ENCODE assay signal across 8 cellular contexts in the genomic region with DNA sequence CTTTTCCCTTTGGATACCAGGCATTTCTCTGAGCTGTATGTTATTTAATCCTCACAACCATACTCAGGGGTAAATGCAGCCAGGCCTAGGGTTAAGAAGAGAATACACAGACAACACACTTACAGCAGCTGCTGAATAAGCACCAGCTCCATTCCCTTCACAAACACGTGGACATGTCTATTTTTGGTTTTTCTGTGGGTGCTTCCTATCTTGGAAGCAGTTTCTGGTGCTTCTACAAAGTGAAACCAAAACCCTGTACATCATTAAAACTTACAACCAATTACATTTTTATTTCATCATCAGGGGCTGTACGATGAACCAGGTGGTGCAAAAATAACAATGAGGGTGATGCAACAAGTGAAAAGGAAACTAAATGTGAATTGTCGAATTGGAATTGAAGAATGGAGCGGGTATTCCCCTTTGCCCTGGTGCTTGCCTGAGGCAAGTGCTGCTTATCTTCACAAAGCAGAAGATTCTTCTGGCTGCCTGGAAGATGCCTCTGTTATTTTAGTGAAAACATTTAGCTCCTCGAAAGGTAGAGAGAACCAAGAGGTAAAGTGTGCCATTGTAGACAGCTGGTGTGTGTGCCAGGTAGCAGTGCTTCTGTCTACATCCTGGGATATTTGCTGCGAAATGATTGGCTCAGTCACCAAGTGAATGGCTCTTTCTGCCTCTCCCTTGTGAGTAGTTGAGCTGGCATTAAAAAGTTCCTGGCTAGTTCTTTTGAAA. TPM values are rescaled to one million over a fixed set of nuclear protein-coding genes. Genes with fewer than 3 reads are reported as not detected.
DNase-seq lines count a peak whose midpoint lies in the region; ATAC-seq lines count a peak whose summit lies in the region.

No MANE protein-coding gene starts in this region.

- H3K27me3 ChIP-seq in SJCRH30 (no peaks in the 10 kb centered on the region), H7 (ENCODE audit: control insufficient read depth, insufficient read depth, low read length) (no peaks in the 10 kb centered on the region)
- H3K27me3 ChIP-seq in naive thymus-derived CD4-positive, alpha-beta T cell (ENCODE audit: control insufficient read depth in 2 of 2, insufficient read depth in 2 of 2, low read length in 2 of 2), result no peaks in the 10 kb centered on the region

- ATAC-seq in GM18870 (IDR thresholded peaks at IDR 0.05; ENCODE audit: unreplicated experiment) (peak; percentile 93), HG03103 (IDR thresholded peaks at IDR 0.05; ENCODE audit: low read depth, unreplicated experiment) (peak; percentile 61)
- ATAC-seq in naive thymus-derived CD4-positive, alpha-beta T cell, result peak; percentile 97

- intact Hi-C loops in dendritic cell treated with granulocyte-macrophage colony-stimulating factor and Interleukin-4, amounts not matched to agents 40 ng/mL and 50 ng/mL, for 4 days (cut with micrococcal nuclease), result loop anchor here (5.0 kb wide), 2 partner anchors 64 to 114 kb away; a partner anchor contains a TSS
- intact Hi-C loops in naive thymus-derived CD4-positive, alpha-beta T cell (cut with micrococcal nuclease), result loop anchor here (5.0 kb wide), 2 partner anchors 64 to 474 kb away; a partner anchor contains a TSS

- H3K4me3 Mint-ChIP-seq in dendritic cell treated with granulocyte-macrophage colony-stimulating factor and Interleukin-4, amounts not matched to agents 40 ng/mL and 50 ng/mL, for 4 days, result peak overlapping the region; percentile 20
- H3K4me3 Mint-ChIP-seq in naive thymus-derived CD4-positive, alpha-beta T cell, result peak overlapping the region; percentile 66 to 82 (median 72)

- POLR2A ChIA-PET in naive thymus-derived CD4-positive, alpha-beta T cell (lab: Charles Lee), result interaction anchor here (0.6 to 1.1 kb wide), 2 partner anchors 67 to 412 kb away, joined by 3 to 4 read pairs; no protein-coding TSS in a partner anchor

- no peaks in the 10 kb centered on the region for H3K27me3 Mint-ChIP-seq in dendritic cell treated with granulocyte-macrophage colony-stimulating factor and Interleukin-4, amounts not matched to agents 40 ng/mL and 50 ng/mL, for 4 days
- H3K27me3 Mint-ChIP-seq in naive thymus-derived CD4-positive, alpha-beta T cell, result no peaks in the 10 kb centered on the region

- H3K4me3 ChIP-seq in SJCRH30 (peak overlapping the region; percentile 28), H7 (ENCODE audit: insufficient read depth, low read depth, low read length) (no peak overlapping the region)
- H3K4me3 ChIP-seq in naive thymus-derived CD4-positive, alpha-beta T cell (ENCODE audit: low read length), result peak overlapping the region; percentile 49

- H3K4me1 Mint-ChIP-seq in dendritic cell treated with granulocyte-macrophage colony-stimulating factor and Interleukin-4, amounts not matched to agents 40 ng/mL and 50 ng/mL, for 4 days (ENCODE audit: low read depth), result peaks cover 30% of the 10 kb centered on the region
- H3K4me1 Mint-ChIP-seq in naive thymus-derived CD4-positive, alpha-beta T cell, result peaks cover 25 to 44% (median 39%) of the 10 kb centered on the region in 7 donors

- H3K27ac Mint-ChIP-seq in dendritic cell treated with granulocyte-macrophage colony-stimulating factor and Interleukin-4, amounts not matched to agents 40 ng/mL and 50 ng/mL, for 4 days, result peak overlapping the region; percentile 17
- peak overlapping the region; percentile 46 to 92 (median 83) for H3K27ac Mint-ChIP-seq in naive thymus-derived CD4-positive, alpha-beta T cell

- no peaks in the 10 kb centered on the region for H3K36me3 ChIP-seq in SJCRH30
- no peaks in the 10 kb centered on the region for H3K36me3 ChIP-seq in naive thymus-derived CD4-positive, alpha-beta T cell (ENCODE audit: control insufficient read depth in 2 of 3, insufficient read depth in 3 of 3, low read length in 3 of 3)
- no peaks in the 10 kb centered on the region for H3K36me3 ChIP-seq in H7 (replicated peaks; ENCODE audit: control insufficient read depth, insufficient read depth, low read length)

- CTCF ChIA-PET in naive thymus-derived CD4-positive, alpha-beta T cell (lab: Charles Lee), result interaction anchor here (0.7 to 2.6 kb wide), 7 partner anchors 13 to 1166 kb away, joined by 3 to 10 read pairs (median 3); no protein-coding TSS in a partner anchor

- H3K4me1 ChIP-seq in SJCRH30, result no peaks in the 10 kb centered on the region
- H3K4me1 ChIP-seq in naive thymus-derived CD4-positive, alpha-beta T cell (ENCODE audit: control insufficient read depth in 2 of 2, insufficient read depth in 2 of 2, low read length in 2 of 2), result peaks cover 15 to 17% of the 10 kb centered on the region in 2 donors

- H3K9me3 ChIP-seq in SJCRH30 (replicated peaks), result no peaks in the 10 kb centered on the region
- H3K9me3 ChIP-seq in naive thymus-derived CD4-positive, alpha-beta T cell (ENCODE audit: control insufficient read depth in 2 of 3, low read length in 3 of 3), result no peaks in the 10 kb centered on the region

- H3K36me3 Mint-ChIP-seq in dendritic cell treated with granulocyte-macrophage colony-stimulating factor and Interleukin-4, amounts not matched to agents 40 ng/mL and 50 ng/mL, for 4 days (ENCODE audit: low read depth), result no peaks in the 10 kb centered on the region
- peaks cover 0 to 2% (median 0%) of the 10 kb centered on the region in 5 donors for H3K36me3 Mint-ChIP-seq in naive thymus-derived CD4-positive, alpha-beta T cell

- H3K27ac ChIP-seq in SJCRH30, result no peak overlapping the region
- peak overlapping the region; percentile 8 for H3K27ac ChIP-seq in naive thymus-derived CD4-positive, alpha-beta T cell (ENCODE audit: low read depth, low read length)

- H3K9me3 Mint-ChIP-seq in dendritic cell treated with granulocyte-macrophage colony-stimulating factor and Interleukin-4, amounts not matched to agents 40 ng/mL and 50 ng/mL, for 4 days, result no peaks in the 10 kb centered on the region
- H3K9me3 Mint-ChIP-seq in naive thymus-derived CD4-positive, alpha-beta T cell, result peaks cover 0 to 9% (median 0%) of the 10 kb centered on the region in 11 donors

- peak; percentile 45 for DNase-seq in AG20443 (ENCODE audit: low spot score)
- DNase-seq in SJCRH30, result no peak
- peak in 7 of 9 donors; percentile 31 to 75 (median 68) for DNase-seq in naive thymus-derived CD4-positive, alpha-beta T cell
- no peak for DNase-seq in NCI-H2171 treated with DMSO at 0.1 percent for 48 hours (lab: John Stamatoyannopoulos, UW)
- DNase-seq in H7, result no peak

RNA-seq across cellular contexts. Expression of a gene that starts 18.6 kb away (rescaled TPM):
- not detected in 2 replicates for total RNA-seq in SJCRH30 (2014; rRNA removed; shearing (Covaris generic))
- total RNA-seq in naive thymus-derived CD4-positive, alpha-beta T cell, result not detected
- not detected for polyA plus RNA-seq in naive thymus-derived CD4-positive, alpha-beta T cell
- total RNA-seq in H7 (2014; rRNA removed; shearing (Covaris generic)), result not detected in 2 replicates

RNA-seq across cellular contexts. Expression of a gene that starts 45.3 kb away (rescaled TPM):
- not detected in 2 replicates for total RNA-seq in SJCRH30 (2014; rRNA removed; shearing (Covaris generic))
- total RNA-seq in naive thymus-derived CD4-positive, alpha-beta T cell, result not detected
- polyA plus RNA-seq in naive thymus-derived CD4-positive, alpha-beta T cell, result not detected
- not detected in 2 replicates for total RNA-seq in H7 (2014; rRNA removed; shearing (Covaris generic))

Comparison
In these comparisons a context has a peak if more than half of its experiments do, and no peak if none do; other contexts are left out.
1. DNase-seq: peak in AG20443 (single experiment) and naive thymus-derived CD4-positive, alpha-beta T cell (7 of 9); none in SJCRH30 (0 of 2), NCI-H2171 treated with DMSO at 0.1 percent for 48 hours (single experiment) and H7 (single experiment).
2. Peak in every context shown above with its lines, with median percentiles within 50 percentile points of each other: ATAC-seq.